ENCODE assay signal across 15 cellular contexts in the genomic region with DNA sequence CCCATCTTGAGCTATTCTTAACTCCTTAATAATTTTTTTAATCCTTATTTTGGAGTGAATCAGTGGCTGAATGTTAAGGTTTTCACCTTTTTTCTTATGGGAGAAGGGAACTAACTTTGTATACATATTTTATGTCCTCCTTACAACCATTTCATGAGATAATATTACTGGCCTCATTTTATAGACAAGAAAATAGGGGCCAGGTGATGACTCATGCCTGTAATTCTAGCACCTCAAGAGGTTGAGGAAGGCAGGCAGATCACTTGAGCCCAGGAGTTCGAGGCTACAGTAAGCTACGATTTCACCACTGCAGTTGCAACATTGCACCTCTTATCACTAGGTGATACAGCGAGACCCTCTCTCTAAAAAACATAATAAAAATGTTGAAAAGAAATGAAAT.
DNase-seq lines count a peak whose midpoint lies in the region; ATAC-seq and TF ChIP-seq lines count a peak whose summit lies in the region.
"Had no signal": no experiment of that assay in that cellular context is flagged by ENCODE, and none has a peak within 500 bp of the region (broad histone marks: within the 10 kb centered on the region; RNA-seq: fewer than 3 reads in every experiment).

No MANE protein-coding gene starts in this region.

- H2AFZ ChIP-seq in IMR-90 (replicated peaks; ENCODE audit: low read length, poor library complexity), result no peak overlapping the region

- H3K27ac ChIP-seq in CD4-positive, CD25-positive, alpha-beta regulatory T cell (ENCODE audit: insufficient read depth, low read length, poor library complexity, severe bottlenecking), result no peak overlapping the region
- H3K27ac ChIP-seq in IMR-90 (ENCODE audit: insufficient read depth, low read length) (no peak overlapping the region), gastroesophageal sphincter (no peak overlapping the region)
- H3K27ac ChIP-seq: body of pancreas, foreskin keratinocyte, left lung had no signal

- no peak overlapping the region for H3K56ac ChIP-seq in IMR-90 (ENCODE audit: extremely low read depth, insufficient read depth, low read length)

- H3K4me1 Mint-ChIP-seq in CD4-positive, CD25-positive, alpha-beta regulatory T cell, result peaks cover 26 to 50% (median 43%) of the 10 kb centered on the region in 4 donors

- H2BK20ac ChIP-seq in IMR-90 (ENCODE audit: low read depth, low read length), result no peak overlapping the region

- H3K14ac ChIP-seq in IMR-90 (replicated peaks; ENCODE audit: low read depth, low read length), result no peak overlapping the region

- no peak for DNase-seq in CD4-positive, CD25-positive, alpha-beta regulatory T cell
- DNase-seq in IMR-90 (peak; percentile 65), amniotic epithelial cell (ENCODE audit: low read depth) (peak; percentile 47), fibroblast of pulmonary artery (ENCODE audit: low read depth) (peak; percentile 11), HUDEP-2 (lab: John Stamatoyannopoulos, UW; ENCODE audit: unreplicated experiment in 76 of 76) (no peak)
- DNase-seq: body of pancreas, foreskin keratinocyte, left lung, NCI-H1092, RPMI8226 had no signal

- POLR2A ChIA-PET in IMR-90 (lab: Charles Lee; ENCODE audit: unreplicated experiment), result no interaction called here

- H3K18ac ChIP-seq in IMR-90 (ENCODE audit: low read depth, low read length), result no peak overlapping the region

- dilution Hi-C loops in IMR-90 (cut with HindIII; ENCODE audit: low sequenced_read_pairs, unreplicated experiment), result no loop called here

- no peaks in the 10 kb centered on the region for H3K9me3 ChIP-seq in CD4-positive, CD25-positive, alpha-beta regulatory T cell (ENCODE audit: control insufficient read depth in 2 of 2, low read length in 2 of 2)
- H3K9me3 ChIP-seq in IMR-90 (ENCODE audit: control insufficient read depth, insufficient read depth, low read length), result no peaks in the 10 kb centered on the region
- no peaks in the 10 kb centered on the region for H3K9me3 ChIP-seq in gastroesophageal sphincter
- H3K9me3 ChIP-seq: body of pancreas, left lung had no signal

- intact Hi-C loops in IMR-90 (cut with micrococcal nuclease), result no loop called here

- no peak overlapping the region for H2AK5ac ChIP-seq in IMR-90 (ENCODE audit: low read depth, low read length)

- no peak overlapping the region for H2BK15ac ChIP-seq in IMR-90 (ENCODE audit: low read depth, low read length)

- TF ChIP-seq POLR2A in IMR-90 (IDR thresholded peaks at IDR 0.05; ENCODE audit: low read depth, low read length), result no peak
- no peak for TF ChIP-seq POLR2A in gastroesophageal sphincter (IDR thresholded peaks at IDR 0.05)

- no peaks in the 10 kb centered on the region for H3K27me3 ChIP-seq in CD4-positive, CD25-positive, alpha-beta regulatory T cell (ENCODE audit: control insufficient read depth, insufficient read depth, low read length)
- H3K27me3 ChIP-seq in IMR-90 (ENCODE audit: control insufficient read depth, insufficient read depth, low read length) (no peaks in the 10 kb centered on the region), gastroesophageal sphincter (no peaks in the 10 kb centered on the region)
- H3K27me3 ChIP-seq: body of pancreas, foreskin keratinocyte, left lung had no signal

- no peaks in the 10 kb centered on the region for H3K27me3 Mint-ChIP-seq in CD4-positive, CD25-positive, alpha-beta regulatory T cell

- no peak overlapping the region for H4K5ac ChIP-seq in IMR-90 (ENCODE audit: low read depth, low read length)

- TF ChIP-seq EP300 in gastroesophageal sphincter (IDR thresholded peaks at IDR 0.05), result no peak

- TF ChIP-seq CTCF in IMR-90 (conservative IDR thresholded peaks at IDR 0.05; ENCODE audit: low read depth, low read length) (no peak), fibroblast of pulmonary artery (IDR thresholded peaks at IDR 0.05; ENCODE audit: low read length, missing control alignments) (no peak), gastroesophageal sphincter (IDR thresholded peaks at IDR 0.05) (no peak)

- in situ Hi-C loops in IMR-90 (cut with MboI; ENCODE audit: low sequenced_read_pairs), result loop anchor here (25.0 kb wide), 1 partner anchor 1857 kb away; no protein-coding TSS in a partner anchor

- H4K20me1 ChIP-seq in IMR-90 (ENCODE audit: insufficient read depth, low read length), result no peaks in the 10 kb centered on the region

- H3K4me3 ChIP-seq in CD4-positive, CD25-positive, alpha-beta regulatory T cell (ENCODE audit: low read depth, low read length), result peak overlapping the region; percentile 34
- no peak overlapping the region for H3K4me3 ChIP-seq in IMR-90 (ENCODE audit: insufficient read depth, low read depth, low read length)
- H3K4me3 ChIP-seq in fibroblast of pulmonary artery (replicated peaks; ENCODE audit: low read depth, low read length), result no peak overlapping the region
- no peak overlapping the region for H3K4me3 ChIP-seq in gastroesophageal sphincter
- H3K4me3 ChIP-seq: body of pancreas, left lung had no signal

- H2BK5ac ChIP-seq in IMR-90 (ENCODE audit: low read depth, low read length, poor library complexity, severe bottlenecking), result no peak overlapping the region

- no peak overlapping the region for H3K9ac ChIP-seq in IMR-90 (ENCODE audit: low read depth, low read length)

- no peak for ATAC-seq in CD4-positive, CD25-positive, alpha-beta regulatory T cell (ENCODE audit: low read depth in 2 of 2)
- ATAC-seq in IMR-90 (ENCODE audit: low read depth) (peak; percentile 40; the same call in 1 of the 2 replicates), GM18498 (IDR thresholded peaks at IDR 0.05; ENCODE audit: unreplicated experiment) (no peak), gastroesophageal sphincter (no peak), HG02571 (IDR thresholded peaks at IDR 0.05; ENCODE audit: unreplicated experiment) (no peak)
- ATAC-seq: body of pancreas, foreskin keratinocyte, HepG2, left lung had no signal

- peak overlapping the region; percentile 59 to 79 (median 77) for H3K27ac Mint-ChIP-seq in CD4-positive, CD25-positive, alpha-beta regulatory T cell
- H3K27ac Mint-ChIP-seq: activated T-helper 2 cell treated with anti-CD3 and anti-CD28 coated beads, Interferon-gamma antibody, Interleukin-2, Interleukin-4, amounts not matched to agents 10 μg/mL and 5 μg/mL and 100 μg/mL, durations not matched to agents 14 hours and 24 hours and 36 hours had no signal

- no peak for TF ChIP-seq RAD21 in IMR-90 (IDR thresholded peaks at IDR 0.05; ENCODE audit: low read length)

- peaks cover 17% of the 10 kb centered on the region for H3K4me1 ChIP-seq in CD4-positive, CD25-positive, alpha-beta regulatory T cell (ENCODE audit: control insufficient read depth, insufficient read depth, low read length, poor library complexity, severe bottlenecking)
- H3K4me1 ChIP-seq in IMR-90 (ENCODE audit: control insufficient read depth, insufficient read depth, low read length) (0 out of 2 replicates have a peak, but pooled peaks cover 1% of the 10 kb centered on the region), gastroesophageal sphincter (peaks cover 0 to 18% (median 3%) of the 10 kb centered on the region in 3 donors)

- H3K9me3 Mint-ChIP-seq in CD4-positive, CD25-positive, alpha-beta regulatory T cell, result no peaks in the 10 kb centered on the region
- H3K9me3 Mint-ChIP-seq: activated T-helper 2 cell treated with anti-CD3 and anti-CD28 coated beads, Interferon-gamma antibody, Interleukin-2, Interleukin-4, amounts not matched to agents 10 μg/mL and 5 μg/mL and 100 μg/mL, durations not matched to agents 14 hours and 24 hours and 36 hours had no signal

- H3K4ac ChIP-seq in IMR-90 (ENCODE audit: low read depth, low read length), result no peak overlapping the region

- no peak overlapping the region for H4K91ac ChIP-seq in IMR-90 (ENCODE audit: insufficient read depth, low read depth, low read length)

- no TSS peak for BruUV-seq in IMR-90 (replicated peaks; lab: Mats Ljungman, UMichigan)

- H4K8ac ChIP-seq in IMR-90 (ENCODE audit: low read depth in 2 of 2, low read length in 2 of 2), result no peak overlapping the region

- CTCF ChIA-PET in IMR-90 (lab: Yijun Ruan, JAX), result interaction anchor here (0.5 kb wide), 1 partner anchor 1375 kb away, joined by 3 read pairs; no protein-coding TSS in a partner anchor

- H3K9me1 ChIP-seq in IMR-90 (ENCODE audit: insufficient read depth, low read length), result peaks cover 12% of the 10 kb centered on the region

- H2BK120ac ChIP-seq in IMR-90 (ENCODE audit: low read depth, low read length), result no peak overlapping the region

- H3K36me3 ChIP-seq in CD4-positive, CD25-positive, alpha-beta regulatory T cell (ENCODE audit: control insufficient read depth, insufficient read depth, low read length), result peaks cover 54% of the 10 kb centered on the region
- H3K36me3 ChIP-seq in IMR-90 (ENCODE audit: control insufficient read depth, insufficient read depth, low read length) (peaks cover 47% of the 10 kb centered on the region), gastroesophageal sphincter (peaks cover 8 to 72% of the 10 kb centered on the region in 2 donors)

- peaks cover 46% of the 10 kb centered on the region for H3K36me3 Mint-ChIP-seq in CD4-positive, CD25-positive, alpha-beta regulatory T cell

- H3K4me3 Mint-ChIP-seq in CD4-positive, CD25-positive, alpha-beta regulatory T cell, result no peak overlapping the region

- no peak overlapping the region for H2AK9ac ChIP-seq in IMR-90 (replicated peaks; ENCODE audit: low read depth, low read length, poor library complexity)

- peaks cover 3 to 6% of the 10 kb centered on the region in 2 experiments; a peak in 3 of 4 replicates for H3K79me1 ChIP-seq in IMR-90 (ENCODE audit: low read depth in 1 of 2, low read length in 2 of 2)

- no peak overlapping the region for H3K23ac ChIP-seq in IMR-90 (ENCODE audit: low read depth, low read length)

- no peak overlapping the region for H3K4me2 ChIP-seq in IMR-90 (ENCODE audit: low read depth, low read length)

- WGBS in IMR-90 (ENCODE audit: extremely low coverage in 2 of 2, insufficient read length in 1 of 2), 2 experiments, result no CpG with 5 or more reads among the region's 3 CpGs
- 80% methylated on average over 3 of the region's 3 CpGs; no CpG with 5 or more reads in 1 of the 2 donors for WGBS in gastroesophageal sphincter (ENCODE audit: low coverage in 1 of 2), 2 donors

TF ChIP-seq in IMR-90, 13 proteins besides CTCF, POLR2A, EP300 and RAD21:
- TF ChIP-seq, protein P1, sequence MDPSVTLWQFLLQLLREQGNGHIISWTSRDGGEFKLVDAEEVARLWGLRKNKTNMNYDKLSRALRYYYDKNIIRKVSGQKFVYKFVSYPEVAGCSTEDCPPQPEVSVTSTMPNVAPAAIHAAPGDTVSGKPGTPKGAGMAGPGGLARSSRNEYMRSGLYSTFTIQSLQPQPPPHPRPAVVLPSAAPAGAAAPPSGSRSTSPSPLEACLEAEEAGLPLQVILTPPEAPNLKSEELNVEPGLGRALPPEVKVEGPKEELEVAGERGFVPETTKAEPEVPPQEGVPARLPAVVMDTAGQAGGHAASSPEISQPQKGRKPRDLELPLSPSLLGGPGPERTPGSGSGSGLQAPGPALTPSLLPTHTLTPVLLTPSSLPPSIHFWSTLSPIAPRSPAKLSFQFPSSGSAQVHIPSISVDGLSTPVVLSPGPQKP (IDR thresholded peaks at IDR 0.05; ENCODE audit: borderline replicate concordance, low read depth, low read length), result no peak
- TF ChIP-seq CEBPB (IDR thresholded peaks at IDR 0.05; ENCODE audit: low read depth, low read length), result peak; percentile 23; the same call in 1 of the 2 replicates
- TF ChIP-seq NFE2L2 (IDR thresholded peaks at IDR 0.05; ENCODE audit: low read depth, low read length), result no peak
- peak; percentile 61; the same call in 1 of the 2 replicates for TF ChIP-seq FOS (IDR thresholded peaks at IDR 0.05; ENCODE audit: low read depth, low read length)
- no peak for TF ChIP-seq RCOR1 (IDR thresholded peaks at IDR 0.05; ENCODE audit: insufficient replicate concordance, low read length)

Comparison
In these comparisons a context has a peak if more than half of its experiments do, and no peak if none do; other contexts are left out.
1. DNase-seq: peak in IMR-90 (single experiment), amniotic epithelial cell (single experiment) and fibroblast of pulmonary artery (single experiment); none in CD4-positive, CD25-positive, alpha-beta regulatory T cell (0 of 3) and HUDEP-2 (0 of 76).